Comparison of ENCODE assay signal across 18 cellular contexts in genomic region chr3:148646126-148646660, GRCh38. TPM values are rescaled to one million over a fixed set of nuclear protein-coding genes. Genes with fewer than 3 reads are reported as not detected.
DNase-seq lines count a peak whose midpoint lies in the region; ATAC-seq and TF ChIP-seq lines count a peak whose summit lies in the region.
"Had no signal": no experiment of that assay in that cellular context is flagged by ENCODE, and none has a peak within 500 bp of the region (broad histone marks: within the 10 kb centered on the region; RNA-seq: fewer than 3 reads in every experiment).

No MANE protein-coding gene starts in this region.

- no peak for TF ChIP-seq CTCF in PC-9 (conservative IDR thresholded peaks at IDR 0.05)
- no peak for TF ChIP-seq CTCF in GM20000 (IDR thresholded peaks at IDR 0.05; ENCODE audit: extremely low read depth, missing control alignments)

- no peaks in the 10 kb centered on the region for H3K9me2 ChIP-seq in PC-9 (ENCODE audit: insufficient read depth)

- H3K9me3 ChIP-seq in PC-9 (ENCODE audit: insufficient read depth, low read depth), result peaks cover 3% of the 10 kb centered on the region; the same call in 1 of the 2 replicates

- no peaks in the 10 kb centered on the region for H3K79me2 ChIP-seq in PC-9 (ENCODE audit: low read depth)

- H3K27ac ChIP-seq in PC-9, result no peak overlapping the region

- POLR2A ChIA-PET in PC-9 (lab: Charles Lee; ENCODE audit: unreplicated experiment), result no interaction called here

- H3K4me1 ChIP-seq in PC-9 (replicated peaks; ENCODE audit: insufficient read depth), result peaks cover 20% of the 10 kb centered on the region

- no peaks in the 10 kb centered on the region for H3K36me3 ChIP-seq in PC-9 (ENCODE audit: low read depth)

- H3K27me3 ChIP-seq in PC-9 (ENCODE audit: insufficient read depth, low read depth), result no peaks in the 10 kb centered on the region

- DNase-seq in GM03348 (ENCODE audit: low spot score), result peak; percentile 36
- DNase-seq in PC-9, result no peak
- DNase-seq in fibroblast of peridontal ligament (ENCODE audit: extremely low read depth), result peak; percentile 20
- DNase-seq in pons (ENCODE audit: low spot score), result no peak
- DNase-seq in GM20000 (ENCODE audit: low spot score), result no peak
- no peak for DNase-seq in effector CD4-positive, alpha-beta T cell
- no peak for DNase-seq in Right ventricle myocardium superior
- DNase-seq: ACHN; CD4-positive, alpha-beta T cell; DMS53; KBM-7; MV-4-11; NCI-H1436; NCI-H2081; NCI-H748 treated with DMSO at 0.1 percent for 48 hours had no signal

- ATAC-seq in Right ventricle myocardium superior (ENCODE audit: poor library complexity), result no peak

- CTCF ChIA-PET in PC-9 (lab: Charles Lee), result no interaction called here

- peaks cover 6% of the 10 kb centered on the region; the same call in 1 of the 2 replicates for H3F3A ChIP-seq in PC-9 (ENCODE audit: insufficient read depth, low read depth)

- H4K20me1 ChIP-seq in PC-9 (ENCODE audit: insufficient read depth), result no peaks in the 10 kb centered on the region

- H3K4me2 ChIP-seq in PC-9, result no peak overlapping the region

- no TSS peak for BruUV-seq in PC-9 (replicated peaks; lab: Mats Ljungman, UMichigan)

- H3K4me3 ChIP-seq in PC-9, result no peak overlapping the region

- intact Hi-C loops in PC-9 (cut with micrococcal nuclease; ENCODE audit: unreplicated experiment), result loop anchor here (5.0 kb wide), 1 partner anchor 71 kb away; no protein-coding TSS in a partner anchor
- intact Hi-C loops in Right ventricle myocardium superior (cut with DNase I), result no loop called here

- peak overlapping the region; percentile 8; the same call in 1 of the 2 replicates for H2AFZ ChIP-seq in PC-9

RNA-seq across cellular contexts. Expression of gene AGTR1, which starts 51.5 kb away (rescaled TPM):
- total RNA-seq in PC-9 (2021), result not detected in 2 replicates
- 1.9 TPM for total RNA-seq in Right ventricle myocardium superior
- total RNA-seq: B cell; CD4-positive, alpha-beta T cell; G401; H1 had no signal

Comparison
In these comparisons a context has a peak if more than half of its experiments do, and no peak if none do; other contexts are left out.
1. DNase-seq: peak in GM03348 (single experiment) and fibroblast of peridontal ligament (single experiment); none in PC-9 (0 of 2), pons (single experiment), GM20000 (single experiment), effector CD4-positive, alpha-beta T cell (single experiment) and Right ventricle myocardium superior (single experiment).